In genomic region chr4:100100985-100101384, GRCh38 we compare ENCODE assay signal across 12 cellular contexts.
DNase-seq lines count a peak whose midpoint lies in the region; ATAC-seq and TF ChIP-seq lines count a peak whose summit lies in the region.
"Had no signal": no experiment of that assay in that cellular context is flagged by ENCODE, and none has a peak within 500 bp of the region (broad histone marks: within the 10 kb centered on the region; RNA-seq: fewer than 3 reads in every experiment).

No MANE protein-coding gene starts in this region.

- H3K9me3 ChIP-seq in gastrocnemius medialis (no peaks in the 10 kb centered on the region), left lung (no peaks in the 10 kb centered on the region)

- H3K4me1 Mint-ChIP-seq in central memory CD8-positive, alpha-beta T cell, result peaks cover 26% of the 10 kb centered on the region
- H3K4me1 Mint-ChIP-seq in nephron progenitor cell, result peaks cover 13% of the 10 kb centered on the region

- no peaks in the 10 kb centered on the region for H3K27me3 Mint-ChIP-seq in central memory CD8-positive, alpha-beta T cell
- H3K27me3 Mint-ChIP-seq in nephron progenitor cell (ENCODE audit: low read depth, poor library complexity), result peaks cover 3% of the 10 kb centered on the region
- H3K27me3 Mint-ChIP-seq: CD4-positive, alpha-beta memory T cell had no signal

- H3K9me3 Mint-ChIP-seq in central memory CD8-positive, alpha-beta T cell, result no peaks in the 10 kb centered on the region
- no peaks in the 10 kb centered on the region for H3K9me3 Mint-ChIP-seq in nephron progenitor cell
- H3K9me3 Mint-ChIP-seq: CD4-positive, alpha-beta memory T cell had no signal

- in situ Hi-C loops in gastrocnemius medialis (cut with MboI; ENCODE audit: low sequenced_read_pairs in 4 of 4), result no loop called here

- H3K4me1 ChIP-seq in gastrocnemius medialis (peaks cover 5% of the 10 kb centered on the region in 2 donors), left lung (peaks cover 0 to 9% of the 10 kb centered on the region in 2 donors)

- H3K4me3 ChIP-seq in GM12865 (ENCODE audit: low read depth, low read length) (no peak overlapping the region), gastrocnemius medialis (no peak overlapping the region), left lung (no peak overlapping the region)

- H3K27ac ChIP-seq in gastrocnemius medialis (no peak overlapping the region), left lung (no peak overlapping the region)

- no peaks in the 10 kb centered on the region for H3K36me3 ChIP-seq in gastrocnemius medialis
- H3K36me3 ChIP-seq in left lung, result no peaks in the 10 kb centered on the region

- DNase-seq in GM12865 (ENCODE audit: low read depth) (peak; percentile 9), gastrocnemius medialis (no peak), nephron progenitor cell (no peak), left lung (no peak), cardiac septum (ENCODE audit: low spot score) (no peak)
- no peak for DNase-seq in central memory CD8-positive, alpha-beta T cell (ENCODE audit: low spot score in 2 of 2)
- DNase-seq: CD4-positive, alpha-beta memory T cell; left cardiac atrium; NCI-H345; stimulated activated CD8-positive, alpha-beta memory T cell treated with anti-CD3 and anti-CD28 coated beads, Interleukin-4, amount 100 ng/mL, for 48 hours had no signal

- TF ChIP-seq CTCF in GM12865 (IDR thresholded peaks at IDR 0.05; ENCODE audit: insufficient read depth, low read depth, low read length, missing control alignments), result no peak
- no peak for TF ChIP-seq CTCF in gastrocnemius medialis (IDR thresholded peaks at IDR 0.05 in 4 of 5, conservative IDR thresholded peaks at IDR 0.05 in 1 of 5)
- no peak for TF ChIP-seq CTCF in nephron progenitor cell (IDR thresholded peaks at IDR 0.05)
- TF ChIP-seq CTCF in left lung (IDR thresholded peaks at IDR 0.05), result no peak

- ATAC-seq in GM19397 (IDR thresholded peaks at IDR 0.05; ENCODE audit: unreplicated experiment), result peak; percentile 44
- peak; percentile 55 for ATAC-seq in HG03159 (IDR thresholded peaks at IDR 0.05; ENCODE audit: unreplicated experiment)
- ATAC-seq in central memory CD8-positive, alpha-beta T cell (replicated peaks; ENCODE audit: extremely low read depth, poor library complexity, severe bottlenecking), result peak; percentile 79
- ATAC-seq in gastrocnemius medialis, result no peak
- ATAC-seq in left lung, result no peak
- ATAC-seq: left cardiac atrium had no signal

- peaks cover 6% of the 10 kb centered on the region for H3K36me3 Mint-ChIP-seq in central memory CD8-positive, alpha-beta T cell (ENCODE audit: insufficient read depth)
- H3K36me3 Mint-ChIP-seq in nephron progenitor cell (ENCODE audit: low read depth), result no peaks in the 10 kb centered on the region
- H3K36me3 Mint-ChIP-seq: CD4-positive, alpha-beta memory T cell had no signal

- no peak overlapping the region for H3K27ac Mint-ChIP-seq in central memory CD8-positive, alpha-beta T cell (ENCODE audit: low read depth)
- H3K27ac Mint-ChIP-seq in nephron progenitor cell, result no peak overlapping the region

- TF ChIP-seq POLR2A in gastrocnemius medialis (IDR thresholded peaks at IDR 0.05), result no peak

- H3K4me3 Mint-ChIP-seq in central memory CD8-positive, alpha-beta T cell, result peak overlapping the region; percentile 42
- no peak overlapping the region for H3K4me3 Mint-ChIP-seq in nephron progenitor cell

- intact Hi-C loops in gastrocnemius medialis (cut with DNase I; ENCODE audit: low total_unique reads), result no loop called here
- intact Hi-C loops in left lung (cut with DNase I), result no loop called here
- intact Hi-C loops in cardiac septum (cut with DNase I), result no loop called here

- H3K27me3 ChIP-seq in gastrocnemius medialis (no peaks in the 10 kb centered on the region), left lung (no peaks in the 10 kb centered on the region)

Comparison
In these comparisons a context has a peak if more than half of its experiments do, and no peak if none do; other contexts are left out.
1. ATAC-seq: peak in GM19397 (single experiment), HG03159 (single experiment) and central memory CD8-positive, alpha-beta T cell (single experiment); none in gastrocnemius medialis (0 of 2) and left lung (single experiment).